ENCODE assay signal across 17 cellular contexts in the genomic region with DNA sequence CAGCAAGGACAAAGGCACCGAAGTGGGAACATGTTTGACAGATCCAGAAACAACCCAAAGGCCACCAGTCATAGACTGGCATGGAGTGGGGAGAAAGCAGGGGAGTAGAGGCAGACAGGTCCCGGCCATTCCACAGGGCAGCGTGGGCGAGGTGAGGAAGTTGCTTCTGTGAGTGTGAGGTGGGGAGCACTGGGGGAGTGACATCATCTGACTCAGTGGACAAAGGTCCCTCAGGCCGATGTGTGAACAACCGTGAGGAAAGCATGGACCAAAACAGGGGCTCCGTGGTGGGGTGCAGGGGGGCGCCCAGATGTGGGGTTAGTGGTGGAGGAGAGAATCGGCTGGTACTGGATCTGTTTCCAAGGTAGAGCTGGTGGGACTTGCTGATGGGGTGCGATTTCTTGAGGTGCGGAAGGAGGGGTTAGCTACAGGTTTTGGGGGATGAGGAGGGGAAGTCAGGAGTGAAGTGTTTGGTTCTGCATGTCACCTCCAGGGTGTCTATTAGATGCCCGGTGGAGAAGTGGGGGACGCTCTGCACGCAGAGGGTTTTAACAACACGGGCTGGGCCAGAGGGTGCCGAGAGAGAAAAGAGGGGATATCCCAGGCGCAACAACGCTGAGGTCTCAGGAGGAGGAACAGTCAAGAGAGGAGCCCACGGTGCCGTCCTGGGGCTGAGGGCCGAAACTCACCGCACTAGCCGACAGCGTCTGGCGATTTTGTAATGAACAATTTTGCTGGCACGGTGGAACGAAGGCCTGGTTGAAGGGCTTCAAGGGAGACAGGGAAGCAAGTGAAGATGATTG. TPM values are rescaled to one million over a fixed set of nuclear protein-coding genes. Genes with fewer than 3 reads are reported as not detected.
"Had no signal": no experiment of that assay in that cellular context is flagged by ENCODE, and none has a peak within 500 bp of the region (broad histone marks: within the 10 kb centered on the region; RNA-seq: fewer than 3 reads in every experiment).

No MANE protein-coding gene starts in this region.

- H3K4me3 Mint-ChIP-seq: activated T-cell treated with anti-CD3 and anti-CD28 coated beads, Interleukin-2, amount 50 U/mL, for 4 hours; stimulated activated naive CD8-positive, alpha-beta T cell treated with anti-CD3 and anti-CD28 coated beads, Interleukin-15, amount 100 ng/mL, for 72 hours; T-helper 1 cell treated with Interleukin-12 subunit alpha and Interleukin-12 subunit beta and Interleukin-4 antibody, amounts not matched to agents 30 μg/mL and 1 μg/mL, for 36 hours had no signal

- ATAC-seq: activated T-cell treated with anti-CD3 and anti-CD28 coated beads, Interleukin-2, amount 50 U/mL, for 4 hours; gastroesophageal sphincter; lower lobe of right lung; naive thymus-derived CD8-positive, alpha-beta T cell; stimulated activated naive CD8-positive, alpha-beta T cell treated with anti-CD3 and anti-CD28 coated beads, Interleukin-15, amount 100 ng/mL, for 72 hours had no signal

- H3K27me3 ChIP-seq: gastroesophageal sphincter, hepatocyte, testis had no signal

- H2AFZ ChIP-seq: hepatocyte had no signal

- H3K9me3 ChIP-seq: gastroesophageal sphincter, lower lobe of right lung, testis had no signal

- H3K27ac ChIP-seq: gastroesophageal sphincter, lower lobe of right lung, testis had no signal

- H3K27ac Mint-ChIP-seq: T-helper 1 cell treated with Interleukin-12 subunit alpha and Interleukin-12 subunit beta and Interleukin-4 antibody, amounts not matched to agents 30 μg/mL and 1 μg/mL, for 36 hours had no signal

- DNase-seq: activated CD4-positive, CD25-positive, alpha-beta regulatory T cell; activated gamma-delta T cell treated with Interleukin-2 at 50 U/mL for 16 hours; activated T-cell treated with anti-CD3 and anti-CD28 coated beads, Interleukin-2, amount 50 U/mL, for 4 hours; central memory CD4-positive, alpha-beta T cell; effector memory CD4-positive, alpha-beta T cell; lower lobe of right lung; naive thymus-derived CD8-positive, alpha-beta T cell; stimulated activated CD4-positive, alpha-beta T cell treated with anti-CD3 and anti-CD28 coated beads, Interleukin-12 subunit alpha, Interleukin-12 subunit beta, amount 100 ng/mL, for 4 hours; stimulated activated CD4-positive, alpha-beta T cell treated with anti-CD3 and anti-CD28 coated beads, Interleukin-2, amount 100 ng/mL, for 48 hours; stimulated activated naive CD8-positive, alpha-beta T cell treated with anti-CD3 and anti-CD28 coated beads, Interleukin-15, amount 100 ng/mL, for 72 hours; testis had no signal

- H3K9me3 Mint-ChIP-seq: activated T-cell treated with anti-CD3 and anti-CD28 coated beads, Interleukin-2, amount 50 U/mL, for 4 hours; naive thymus-derived CD8-positive, alpha-beta T cell; stimulated activated naive CD8-positive, alpha-beta T cell treated with anti-CD3 and anti-CD28 coated beads, Interleukin-15, amount 100 ng/mL, for 72 hours; T-helper 1 cell treated with Interleukin-12 subunit alpha and Interleukin-12 subunit beta and Interleukin-4 antibody, amounts not matched to agents 30 μg/mL and 1 μg/mL, for 36 hours had no signal

- H3K4me2 ChIP-seq: hepatocyte had no signal

- H3K4me3 ChIP-seq: gastroesophageal sphincter, hepatocyte, lower lobe of right lung, testis had no signal

- H3K36me3 ChIP-seq: gastroesophageal sphincter had no signal

RNA-seq across cellular contexts. Expression of a gene that starts 52.8 kb away (rescaled TPM):
- total RNA-seq: activated T-cell treated with anti-CD3 and anti-CD28 coated beads, Interleukin-2, amount 50 U/mL, for 4 hours; epithelial cell of proximal tubule; hepatocyte; mononuclear cell; naive thymus-derived CD8-positive, alpha-beta T cell; osteocyte had no signal
- polyA plus RNA-seq: naive thymus-derived CD8-positive, alpha-beta T cell had no signal
